8 cellular contexts compared by ENCODE assay signal in the genomic region with DNA sequence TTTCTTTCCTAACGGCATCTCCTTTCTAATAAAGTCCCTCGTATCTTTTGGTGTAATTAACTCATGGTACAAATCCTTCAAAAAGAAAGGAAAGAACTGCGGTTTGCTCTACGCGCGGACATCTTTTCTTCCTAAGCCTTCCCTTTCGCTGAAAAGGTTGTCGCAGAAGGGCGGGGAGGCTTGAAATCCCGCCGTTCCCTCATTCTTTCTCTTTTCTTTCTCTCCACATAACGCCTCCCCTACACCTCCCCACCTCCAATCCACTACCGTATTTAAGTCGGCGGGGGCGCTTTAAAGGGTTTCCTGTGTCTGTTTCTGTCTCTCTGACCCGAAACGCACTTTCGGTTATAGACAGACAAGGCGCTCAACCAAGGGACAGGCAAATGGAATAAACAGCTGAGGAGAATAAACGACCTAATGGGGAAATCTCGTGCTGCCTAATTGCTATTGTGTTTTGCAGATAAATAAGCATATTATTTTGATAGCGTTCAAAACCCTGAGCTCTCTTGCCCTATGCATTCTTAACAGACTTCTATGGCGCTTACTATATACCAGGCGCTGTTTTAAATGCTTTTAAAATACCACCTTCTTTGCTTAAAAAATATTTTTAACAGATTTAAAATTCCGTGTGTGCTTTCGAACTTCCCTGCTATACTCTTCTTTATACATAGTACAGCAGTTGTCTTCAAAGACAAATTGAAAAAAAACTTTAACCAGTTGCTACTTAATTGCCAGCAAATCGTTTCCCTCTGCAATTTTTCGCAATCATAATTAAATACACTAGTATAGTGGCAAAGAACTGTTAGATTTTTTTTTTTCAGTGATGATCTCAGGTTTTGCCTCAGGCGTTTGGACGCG. TPM values are rescaled to one million over a fixed set of nuclear protein-coding genes. Genes with fewer than 3 reads are reported as not detected.
DNase-seq lines count a peak whose midpoint lies in the region; ATAC-seq and TF ChIP-seq lines count a peak whose summit lies in the region.

No MANE protein-coding gene starts in this region.

- ATAC-seq in HG02981 (IDR thresholded peaks at IDR 0.05; ENCODE audit: unreplicated experiment), result peak; percentile 47

- no peak overlapping the region for H2BK15ac ChIP-seq in neuronal stem cell (ENCODE audit: low read length)

- no peaks in the 10 kb centered on the region for H3K9me3 Mint-ChIP-seq in activated T-helper 2 cell treated with anti-CD3 and anti-CD28 coated beads, Interferon-gamma antibody, Interleukin-2, Interleukin-4, amounts not matched to agents 10 μg/mL and 5 μg/mL and 100 μg/mL, durations not matched to agents 14 hours and 24 hours and 36 hours

- no peak overlapping the region for H2BK120ac ChIP-seq in neuronal stem cell (ENCODE audit: low read depth, low read length)

- H3K4me3 ChIP-seq in neuronal stem cell (ENCODE audit: low read length in 2 of 2), result peak overlapping the region; percentile 12 to 66
- peak overlapping the region; percentile 64 to 77 (median 68) for H3K4me3 ChIP-seq in tibial nerve

- no peaks in the 10 kb centered on the region for H3K79me1 ChIP-seq in neuronal stem cell (ENCODE audit: low read depth, low read length)

- H3K4me1 ChIP-seq in neuronal stem cell (ENCODE audit: control insufficient read depth in 2 of 2, insufficient read depth in 1 of 2, low read depth in 1 of 2, low read length in 2 of 2), result peaks cover 6 to 12% of the 10 kb centered on the region in 2 donors
- peaks cover 0 to 57% (median 2%) of the 10 kb centered on the region in 4 donors for H3K4me1 ChIP-seq in tibial nerve

- no peak overlapping the region for H3K14ac ChIP-seq in neuronal stem cell (ENCODE audit: low read length)

- H3K36me3 ChIP-seq in neuronal stem cell (replicated peaks in 1 of 2; ENCODE audit: control insufficient read depth in 2 of 2, insufficient read depth in 2 of 2, low read length in 2 of 2) (no peaks in the 10 kb centered on the region), tibial nerve (no peaks in the 10 kb centered on the region)

- WGBS in neuronal stem cell (ENCODE audit: extremely low coverage in 2 of 2, insufficient read length in 2 of 2, insufficient replicate concordance in 1 of 2), 2 donors, result no CpG with 5 or more reads among the region's 32 CpGs
- WGBS in tibial nerve, 2 donors, result 3 to 6% methylated on average over 32 of the region's 32 CpGs

- no peak overlapping the region for H2BK12ac ChIP-seq in neuronal stem cell (ENCODE audit: low read length)

- H3K27me3 ChIP-seq in neuronal stem cell (ENCODE audit: control insufficient read depth in 3 of 3, insufficient read depth in 3 of 3, low read depth in 1 of 3, low read length in 3 of 3), result peaks cover 14 to 96% (median 44%) of the 10 kb centered on the region in 3 experiments
- peaks cover 0 to 25% of the 10 kb centered on the region in 2 donors for H3K27me3 ChIP-seq in tibial nerve

- no peak overlapping the region for H4K91ac ChIP-seq in neuronal stem cell (ENCODE audit: low read depth, low read length, poor library complexity)

- H3K36me3 Mint-ChIP-seq in activated T-helper 2 cell treated with anti-CD3 and anti-CD28 coated beads, Interferon-gamma antibody, Interleukin-2, Interleukin-4, amounts not matched to agents 10 μg/mL and 5 μg/mL and 100 μg/mL, durations not matched to agents 14 hours and 24 hours and 36 hours (ENCODE audit: low read depth), result no peaks in the 10 kb centered on the region

- no peak overlapping the region for H3K9ac ChIP-seq in neuronal stem cell (ENCODE audit: low read depth, low read length, poor library complexity)

- peak overlapping the region; percentile 99 for H2AFZ ChIP-seq in neuronal stem cell (ENCODE audit: low read length)

- H3K27me3 Mint-ChIP-seq in activated T-helper 2 cell treated with anti-CD3 and anti-CD28 coated beads, Interferon-gamma antibody, Interleukin-2, Interleukin-4, amounts not matched to agents 10 μg/mL and 5 μg/mL and 100 μg/mL, durations not matched to agents 14 hours and 24 hours and 36 hours (ENCODE audit: low read depth), result peaks cover 81% of the 10 kb centered on the region

- no peak overlapping the region for H3K18ac ChIP-seq in neuronal stem cell (ENCODE audit: low read length)

- H2AK5ac ChIP-seq in neuronal stem cell (ENCODE audit: low read depth, low read length), result no peak overlapping the region

- H3K4ac ChIP-seq in neuronal stem cell (ENCODE audit: low read length), result no peak overlapping the region

- no peak overlapping the region for H3K23ac ChIP-seq in neuronal stem cell (ENCODE audit: low read depth, low read length, poor library complexity)

- peaks cover 29% of the 10 kb centered on the region for H3K4me1 Mint-ChIP-seq in activated T-helper 2 cell treated with anti-CD3 and anti-CD28 coated beads, Interferon-gamma antibody, Interleukin-2, Interleukin-4, amounts not matched to agents 10 μg/mL and 5 μg/mL and 100 μg/mL, durations not matched to agents 14 hours and 24 hours and 36 hours (ENCODE audit: low read depth)

- H3K4me2 ChIP-seq in neuronal stem cell (ENCODE audit: insufficient read depth, low read length, poor library complexity, severe bottlenecking), result peak overlapping the region; percentile 93

- H4K8ac ChIP-seq in neuronal stem cell (ENCODE audit: low read depth, low read length), result no peak overlapping the region

- H3K27ac Mint-ChIP-seq in activated T-helper 2 cell treated with anti-CD3 and anti-CD28 coated beads, Interferon-gamma antibody, Interleukin-2, Interleukin-4, amounts not matched to agents 10 μg/mL and 5 μg/mL and 100 μg/mL, durations not matched to agents 14 hours and 24 hours and 36 hours, result no peak overlapping the region

- peak in 1 of 2 donors; percentile 58 for TF ChIP-seq EP300 in tibial nerve (IDR thresholded peaks at IDR 0.05)

- TF ChIP-seq CTCF in tibial nerve (IDR thresholded peaks at IDR 0.05), result no peak

- H3K4me3 Mint-ChIP-seq in activated T-helper 2 cell treated with anti-CD3 and anti-CD28 coated beads, Interferon-gamma antibody, Interleukin-2, Interleukin-4, amounts not matched to agents 10 μg/mL and 5 μg/mL and 100 μg/mL, durations not matched to agents 14 hours and 24 hours and 36 hours (ENCODE audit: low read depth), result peak overlapping the region; percentile 71

- peak in 1 of 2 donors; percentile 27 for TF ChIP-seq POLR2A in tibial nerve (IDR thresholded peaks at IDR 0.05)

- intact Hi-C loops in activated T-helper 2 cell treated with anti-CD3 and anti-CD28 coated beads, Interferon-gamma antibody, Interleukin-2, Interleukin-4, amounts not matched to agents 10 μg/mL and 5 μg/mL and 100 μg/mL, durations not matched to agents 14 hours and 24 hours and 36 hours (cut with micrococcal nuclease), result loop anchor here (5.0 kb wide), 1 partner anchor 595 kb away; a partner anchor contains a TSS

- H3K9me3 ChIP-seq in neuronal stem cell (replicated peaks in 1 of 2; ENCODE audit: control insufficient read depth in 2 of 2, insufficient read depth in 1 of 2, low read depth in 1 of 2, low read length in 2 of 2) (no peaks in the 10 kb centered on the region), tibial nerve (no peaks in the 10 kb centered on the region)

- peak overlapping the region; percentile 12 for H3K27ac ChIP-seq in neuronal stem cell (replicated peaks; ENCODE audit: low read length)
- H3K27ac ChIP-seq in tibial nerve, result peak overlapping the region; percentile 69 to 91 (median 83)

- H2BK5ac ChIP-seq in neuronal stem cell (ENCODE audit: low read length), result no peak overlapping the region

- DNase-seq in NOMO-1 (lab: John Stamatoyannopoulos, UW; ENCODE audit: unreplicated experiment in 2 of 2) (peak; percentile 23 to 41), NOMO-1 treated with dmso at 0.1 percent for 144 hours (lab: John Stamatoyannopoulos, UW; ENCODE audit: unreplicated experiment) (no peak), NCI-H82 (lab: John Stamatoyannopoulos, UW) (peak; percentile 96), germinal center (ENCODE audit: low spot score) (peak; percentile 63), neuronal stem cell (ENCODE audit: low spot score) (peak; percentile 71), tibial nerve (ENCODE audit: low spot score in 2 of 2) (peak in 1 of 2 donors; percentile 68)
- DNase-seq in activated T-helper 2 cell treated with anti-CD3 and anti-CD28 coated beads, Interferon-gamma antibody, Interleukin-2, Interleukin-4, amounts not matched to agents 10 μg/mL and 5 μg/mL and 100 μg/mL, durations not matched to agents 14 hours and 24 hours and 36 hours (ENCODE audit: low spot score), result peak; percentile 58

RNA-seq across cellular contexts. Expression of a gene that starts 2.5 kb away (rescaled TPM):
- not detected in 2 replicates for total RNA-seq in activated T-helper 2 cell treated with anti-CD3 and anti-CD28 coated beads, Interferon-gamma antibody, Interleukin-2, Interleukin-4, amounts not matched to agents 10 μg/mL and 5 μg/mL and 100 μg/mL, durations not matched to agents 14 hours and 24 hours and 36 hours
- 0.36 TPM for polyA plus RNA-seq in neuronal stem cell (2013, experiment 1 of 2)
- 0.25 TPM for polyA plus RNA-seq in neuronal stem cell (2013, experiment 2 of 2)
- total RNA-seq in tibial nerve, result 1 to 10 TPM; 1.5 to 7.3 (median 4.3) TPM

RNA-seq across cellular contexts. Expression of a gene that starts 43.8 kb away (rescaled TPM):
- total RNA-seq in activated T-helper 2 cell treated with anti-CD3 and anti-CD28 coated beads, Interferon-gamma antibody, Interleukin-2, Interleukin-4, amounts not matched to agents 10 μg/mL and 5 μg/mL and 100 μg/mL, durations not matched to agents 14 hours and 24 hours and 36 hours, result 40.5 and 43.4 TPM in 2 replicates
- polyA plus RNA-seq in neuronal stem cell (2013, experiment 1 of 2), result 3.4 TPM
- 4.0 TPM for polyA plus RNA-seq in neuronal stem cell (2013, experiment 2 of 2)
- total RNA-seq in tibial nerve, result 10 to 100 TPM; 38.7 to 86.7 (median 59.7) TPM
